8 cellular contexts compared by ENCODE assay signal in the genomic region with DNA sequence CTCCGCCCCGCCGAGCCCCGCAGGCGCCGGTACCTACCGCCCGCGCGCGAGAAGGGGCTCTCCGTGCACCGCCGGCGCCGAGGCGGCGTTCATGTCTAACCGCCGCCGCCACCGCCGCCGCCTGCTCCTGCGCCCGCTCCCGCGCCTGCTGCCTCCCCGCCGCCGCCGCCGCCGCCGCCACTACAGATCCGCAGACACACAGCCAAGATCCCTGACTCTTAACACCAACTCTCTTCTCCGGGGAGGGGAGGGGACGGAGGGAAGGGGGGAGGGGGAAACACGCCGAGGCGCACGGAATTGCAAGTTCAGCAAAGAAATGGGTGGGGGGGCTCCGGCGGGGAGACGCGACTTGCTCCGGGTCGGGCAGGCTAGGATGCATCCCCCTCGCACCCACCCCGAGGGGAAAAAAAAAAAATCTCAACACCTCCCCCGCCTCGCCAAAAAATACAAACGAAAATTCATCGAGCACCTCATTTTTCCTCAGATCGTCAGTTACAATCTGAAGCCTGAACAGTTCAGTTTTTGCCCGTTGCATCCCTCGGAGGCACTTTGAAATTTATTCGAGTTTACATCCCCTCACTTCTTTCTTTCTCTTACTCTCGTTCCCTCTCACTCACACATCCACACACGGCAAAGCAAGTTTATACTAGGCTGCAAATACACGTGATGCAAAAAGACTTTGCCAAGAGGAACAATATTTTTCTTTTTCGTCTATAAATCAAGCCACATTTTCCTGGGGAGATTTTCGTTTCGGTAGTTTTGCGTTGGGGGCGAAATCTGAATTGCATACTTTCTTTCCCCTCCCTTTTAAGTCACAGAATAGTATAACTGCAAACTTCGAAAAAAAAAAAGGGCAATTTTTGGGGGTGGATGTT. TPM values are rescaled to one million over a fixed set of nuclear protein-coding genes. Genes with fewer than 3 reads are reported as not detected.
DNase-seq lines count a peak whose midpoint lies in the region; ATAC-seq and TF ChIP-seq lines count a peak whose summit lies in the region.

A gene (minus strand): TSS at position 192 of the 875 bp plus-strand sequence. CDS start 1,076 bp downstream, outside the sequence.

- 0 out of 2 replicates have a peak, but pooled peaks cover 4% of the 10 kb centered on the region for H3K36me3 ChIP-seq in HAP-1 (replicated peaks)
- H3K36me3 ChIP-seq in aorta (ENCODE audit: control insufficient read depth in 1 of 2, insufficient read depth in 2 of 2, low read length in 1 of 2), result no peaks in the 10 kb centered on the region

- no peak for TF ChIP-seq CTCF in nephron (IDR thresholded peaks at IDR 0.05; ENCODE audit: unreplicated experiment in 3 of 3)

- H3K4me1 Mint-ChIP-seq in activated naive CD8-positive, alpha-beta T cell treated with anti-CD3 and anti-CD28 coated beads for 36 hours, result peaks cover 13% of the 10 kb centered on the region
- H3K4me1 Mint-ChIP-seq in nephron, result peaks cover 29% of the 10 kb centered on the region

- H3K4me1 ChIP-seq in HAP-1 (peaks cover 34% of the 10 kb centered on the region), aorta (ENCODE audit: control insufficient read depth in 1 of 2, insufficient read depth in 2 of 2, low read length in 2 of 2) (no peaks in the 10 kb centered on the region)

- H3K9me3 ChIP-seq in HAP-1, result no peaks in the 10 kb centered on the region
- no peaks in the 10 kb centered on the region for H3K9me3 ChIP-seq in aorta (ENCODE audit: control insufficient read depth, low read length)

- peak within 1 kb of the TSS; percentile 48 for H3K4me3 ChIP-seq in HAP-1
- H3K4me3 ChIP-seq in aorta (ENCODE audit: low read length in 2 of 2), result peak within 1 kb of the TSS; percentile 96 to 99

- H3K4me3 Mint-ChIP-seq in activated naive CD8-positive, alpha-beta T cell treated with anti-CD3 and anti-CD28 coated beads for 36 hours, result peak within 1 kb of the TSS; percentile 83
- H3K4me3 Mint-ChIP-seq in nephron, result peak within 1 kb of the TSS; percentile 87 to 94 (median 94)

- H3K36me3 Mint-ChIP-seq in activated naive CD8-positive, alpha-beta T cell treated with anti-CD3 and anti-CD28 coated beads for 36 hours, result no peaks in the 10 kb centered on the region
- peaks cover 8% of the 10 kb centered on the region for H3K36me3 Mint-ChIP-seq in nephron (ENCODE audit: low read depth)

- 0% methylated on average over 42 to 67 of the region's 67 CpGs for WGBS in aorta, 2 donors

- H3K9me3 Mint-ChIP-seq in activated naive CD8-positive, alpha-beta T cell treated with anti-CD3 and anti-CD28 coated beads for 36 hours, result no peaks in the 10 kb centered on the region
- no peaks in the 10 kb centered on the region for H3K9me3 Mint-ChIP-seq in nephron

- peak in 13 of 14 donors; percentile 3 to 75 (median 56) for DNase-seq in C1 segment of cervical spinal cord (lab: John Stamatoyannopoulos, UW)
- DNase-seq in HAP-1 (ENCODE audit: low spot score in 2 of 2), result peak; percentile 78
- DNase-seq in NCI-H82 treated with DMSO at 0.1 percent for 48 hours (lab: John Stamatoyannopoulos, UW; ENCODE audit: unreplicated experiment), result peak; percentile 46
- DNase-seq in activated naive CD8-positive, alpha-beta T cell treated with anti-CD3 and anti-CD28 coated beads for 36 hours, result peak; percentile 52
- peak; percentile 71 for DNase-seq in globus pallidus (ENCODE audit: low spot score)
- DNase-seq in aorta, result peak; percentile 70 to 87

- peak within 1 kb of the TSS; percentile 71 for H3K27ac Mint-ChIP-seq in activated naive CD8-positive, alpha-beta T cell treated with anti-CD3 and anti-CD28 coated beads for 36 hours
- H3K27ac Mint-ChIP-seq in nephron, result peak within 1 kb of the TSS; percentile 93 to 98 (median 98)

- H3K27me3 ChIP-seq in HAP-1 (ENCODE audit: low read depth) (no peaks in the 10 kb centered on the region), aorta (ENCODE audit: control insufficient read depth in 1 of 2, insufficient read depth in 2 of 2, low read length in 1 of 2) (no peaks in the 10 kb centered on the region)

- peak within 1 kb of the TSS in 1 of 2 donors; percentile 84 for H3K27ac ChIP-seq in aorta (ENCODE audit: low read depth in 1 of 2, low read length in 2 of 2)

- intact Hi-C loops in aorta (cut with DNase I), result loop anchor here (5.0 to 10.0 kb wide), 7 partner anchors 113 to 346 kb away; no protein-coding TSS in a partner anchor

- in situ Hi-C loops in HAP-1 (cut with MboI; ENCODE audit: low sequenced_read_pairs), result loop anchor here (25.0 kb wide), 1 partner anchor 176 kb away; no protein-coding TSS in a partner anchor

- peaks cover 55% of the 10 kb centered on the region for H3K27me3 Mint-ChIP-seq in activated naive CD8-positive, alpha-beta T cell treated with anti-CD3 and anti-CD28 coated beads for 36 hours
- no peaks in the 10 kb centered on the region for H3K27me3 Mint-ChIP-seq in nephron (ENCODE audit: low read depth)

- ATAC-seq in aorta (ENCODE audit: low FRiP score) (peak; percentile 48), HG02610 (IDR thresholded peaks at IDR 0.05; ENCODE audit: unreplicated experiment) (no peak)

RNA-seq across cellular contexts. Expression of the gene that starts here (rescaled TPM):
- 1 to 10 TPM; 1.3 to 1.4 TPM for total RNA-seq in activated naive CD8-positive, alpha-beta T cell treated with anti-CD3 and anti-CD28 coated beads for 36 hours
- 100 to 1,000 TPM; 108 to 297 TPM for total RNA-seq in aorta
- polyA plus RNA-seq in aorta, result 10 to 100 TPM; 11.8 to 42.2 TPM

Comparison
In these comparisons a context has a peak if more than half of its experiments do, and no peak if none do; other contexts are left out.
1. RNA of the gene that starts here (total RNA-seq): 108 to 297 TPM in aorta; 1.3 to 1.4 TPM in activated naive CD8-positive, alpha-beta T cell treated with anti-CD3 and anti-CD28 coated beads for 36 hours; every median in the first group is over 10 times any median in the second.
2. Peak in every context shown above with its lines, with median percentiles within 50 percentile points of each other: DNase-seq.